Comparison of ENCODE assay signal across 8 cellular contexts in the genomic region with DNA sequence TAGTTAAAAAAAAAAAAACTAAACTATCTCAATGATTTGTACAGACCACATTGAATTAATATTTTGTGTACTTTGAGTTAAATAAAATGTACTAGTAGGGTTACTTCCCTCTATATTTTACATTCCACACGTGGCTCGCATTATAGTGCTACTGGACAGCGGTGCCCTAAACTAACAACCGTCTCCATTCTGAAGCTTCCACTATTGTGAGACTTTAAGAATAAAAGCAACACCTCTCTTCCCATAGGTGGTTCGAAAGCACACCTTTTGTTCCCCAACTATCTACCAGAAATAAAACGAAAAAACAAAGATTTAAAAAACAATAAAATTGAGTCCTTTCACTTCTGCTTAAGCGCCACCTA. TPM values are rescaled to one million over a fixed set of nuclear protein-coding genes. Genes with fewer than 3 reads are reported as not detected.
A peak's percentile ranks its signal among the peaks of the same experiment; 100 is the strongest.
DNase-seq lines count a peak whose midpoint lies in the region; ATAC-seq and TF ChIP-seq lines count a peak whose summit lies in the region.

No MANE protein-coding gene starts in this region.

- H3K4me1 ChIP-seq in adipocyte (ENCODE audit: control insufficient read depth, insufficient read depth, low read length), result peaks cover 28% of the 10 kb centered on the region
- H3K4me1 ChIP-seq in tibial nerve, result peaks cover 0 to 35% (median 13%) of the 10 kb centered on the region in 4 donors

- 1% methylated on average over 7 of the region's 7 CpGs for WGBS in tibial nerve, 2 donors

- DNase-seq in Right ventricle myocardium superior (no peak), Right ventricle myocardium inferior (ENCODE audit: missing footprints) (no peak), adipocyte (ENCODE audit: low read depth) (peak; percentile 40), tibial nerve (ENCODE audit: low spot score in 2 of 2) (no peak), dedifferentiated amniotic fluid mesenchymal stem cell (ENCODE audit: extremely low spot score) (no peak)

- H3K9me3 ChIP-seq in adipocyte (ENCODE audit: control insufficient read depth, low read length), result no peaks in the 10 kb centered on the region
- H3K9me3 ChIP-seq in tibial nerve, result no peaks in the 10 kb centered on the region

- ATAC-seq in Right ventricle myocardium superior (ENCODE audit: poor library complexity) (peak; percentile 29), Right ventricle myocardium inferior (no peak), GM19397 (IDR thresholded peaks at IDR 0.05; ENCODE audit: unreplicated experiment) (no peak), HG02798 (IDR thresholded peaks at IDR 0.05; ENCODE audit: poor library complexity, unreplicated experiment) (no peak)

- TF ChIP-seq EP300 in tibial nerve (IDR thresholded peaks at IDR 0.05), result no peak

- H3K4me3 ChIP-seq in adipocyte (ENCODE audit: low read length), result peak overlapping the region; percentile 92
- H3K4me3 ChIP-seq in tibial nerve, result peak overlapping the region; percentile 77 to 98 (median 94)

- H3K27me3 ChIP-seq in adipocyte (replicated peaks; ENCODE audit: control insufficient read depth, insufficient read depth, low read length), result no peaks in the 10 kb centered on the region
- no peaks in the 10 kb centered on the region for H3K27me3 ChIP-seq in layer of hippocampus (ENCODE audit: control insufficient read depth, insufficient read depth, low read length)
- H3K27me3 ChIP-seq in tibial nerve, result no peaks in the 10 kb centered on the region

- no peaks in the 10 kb centered on the region for H3K36me3 ChIP-seq in adipocyte (ENCODE audit: control insufficient read depth, insufficient read depth, low read length, severe bottlenecking)
- peaks cover 0 to 6% (median 0%) of the 10 kb centered on the region in 3 donors for H3K36me3 ChIP-seq in tibial nerve

- H3K27ac ChIP-seq in layer of hippocampus (ENCODE audit: low read depth, low read length) (peak overlapping the region; percentile 81), tibial nerve (peak overlapping the region; percentile 72 to 95 (median 90))

- no peak for TF ChIP-seq POLR2A in tibial nerve (IDR thresholded peaks at IDR 0.05)

- peak overlapping the region; percentile 95 for H3K9ac ChIP-seq in adipocyte (ENCODE audit: low read length)

- no peak for TF ChIP-seq CTCF in tibial nerve (IDR thresholded peaks at IDR 0.05)

- intact Hi-C loops in Right ventricle myocardium superior (cut with DNase I) (no loop called here), Right ventricle myocardium inferior (cut with DNase I) (no loop called here)

RNA-seq across cellular contexts. Expression of a gene that starts 0.4 kb away (rescaled TPM):
- total RNA-seq in Right ventricle myocardium superior (28.6 TPM), Right ventricle myocardium inferior (31.3 TPM), tibial nerve (100 to 1,000 TPM; 117 to 128 (median 123) TPM)

RNA-seq across cellular contexts. Expression of a gene that starts 46.5 kb away (rescaled TPM):
- total RNA-seq in Right ventricle myocardium superior (36.2 TPM), Right ventricle myocardium inferior (38.2 TPM), tibial nerve (10 to 100 TPM; 57.8 to 75.3 (median 62.1) TPM)
